25 cellular contexts compared by ENCODE assay signal in genomic region chr16:27761816-27762215, GRCh38.
A peak's percentile ranks its signal among the peaks of the same experiment; 100 is the strongest.
DNase-seq lines count a peak whose midpoint lies in the region; ATAC-seq and TF ChIP-seq lines count a peak whose summit lies in the region.
"Had no signal": no experiment of that assay in that cellular context is flagged by ENCODE, and none has a peak within 500 bp of the region (broad histone marks: within the 10 kb centered on the region; RNA-seq: fewer than 3 reads in every experiment).

No MANE protein-coding gene starts in this region.

- TF ChIP-seq CTCF in astrocyte of the spinal cord (IDR thresholded peaks at IDR 0.05; ENCODE audit: low read depth, low read length), result no peak
- TF ChIP-seq CTCF in mucosa of descending colon (IDR thresholded peaks at IDR 0.05), result no peak

- H3K27ac ChIP-seq in BLaER1, result peak overlapping the region; percentile 54
- H3K27ac ChIP-seq: epithelial cell of prostate, prostate gland, stomach, transverse colon had no signal

- no peak; the same call in 1 of the 2 replicates for TF ChIP-seq RAD21 in Ishikawa (IDR thresholded peaks at IDR 0.05; ENCODE audit: low read depth)

- H3K9me3 ChIP-seq in BLaER1 (peaks cover 14% of the 10 kb centered on the region), mucosa of descending colon (peaks cover 2% of the 10 kb centered on the region)
- H3K9me3 ChIP-seq: prostate gland had no signal

- H3K27me3 ChIP-seq in BLaER1, result no peaks in the 10 kb centered on the region
- H3K27me3 ChIP-seq: stomach, transverse colon had no signal

- no peaks in the 10 kb centered on the region for H4K20me1 ChIP-seq in BLaER1

- ATAC-seq in mucosa of descending colon (no peak), HG02798 (IDR thresholded peaks at IDR 0.05; ENCODE audit: poor library complexity, unreplicated experiment) (no peak), HG03378 (IDR thresholded peaks at IDR 0.05; ENCODE audit: unreplicated experiment) (no peak)

- in situ Hi-C loops in astrocyte of the spinal cord (cut with HindIII; ENCODE audit: low sequenced_read_pairs), result no loop called here

- peak; percentile 43 for DNase-seq in astrocyte of the spinal cord (ENCODE audit: low read depth, low spot score)
- peak in 2 of 3 donors; percentile 2 to 16 for DNase-seq in mucosa of descending colon
- no peak for DNase-seq in NCI-H2107 (lab: John Stamatoyannopoulos, UW)
- DNase-seq in NCI-H69 (lab: John Stamatoyannopoulos, UW), result no peak
- DNase-seq: activated CD4-positive, alpha-beta T cell treated with anti-CD3 and anti-CD28 coated beads, Interleukin-2, amount 50 U/mL, for 48 hours; activated CD4-positive, CD25-positive, alpha-beta regulatory T cell; activated CD8-positive, alpha-beta memory T cell treated with anti-CD3 and anti-CD28 coated beads, Interleukin-2, amount 50 U/mL, for 4 hours; activated naive CD8-positive, alpha-beta T cell treated with anti-CD3 and anti-CD28 coated beads, Interleukin-2, amount 10 ng/mL, durations not matched to agents 7 days and 5 days; DMS79; Karpas-422; NCI-H1105; NCI-H2029; NCI-H82; OCI-M1; Right ventricle myocardium superior; stimulated activated CD8-positive, alpha-beta memory T cell treated with anti-CD3 and anti-CD28 coated beads, Interleukin-4, amount 100 ng/mL, for 48 hours; stomach; T-helper 9 cell; transverse colon had no signal

- H3K4me3 ChIP-seq in BLaER1 (no peak overlapping the region; the same call in 1 of the 2 replicates), astrocyte of the spinal cord (ENCODE audit: low read depth, low read length) (no peak overlapping the region), mucosa of descending colon (no peak overlapping the region)
- H3K4me3 ChIP-seq: prostate gland, stomach, transverse colon had no signal

- TF ChIP-seq EP300 in Ishikawa (IDR thresholded peaks at IDR 0.05; ENCODE audit: borderline replicate concordance), result peak; percentile 79

- peaks cover 53% of the 10 kb centered on the region for H3K4me1 ChIP-seq in BLaER1
- H3K4me1 ChIP-seq in mucosa of descending colon (ENCODE audit: low read depth), result no peaks in the 10 kb centered on the region
- H3K4me1 ChIP-seq: prostate gland, stomach, transverse colon had no signal

- intact Hi-C loops in mucosa of descending colon (cut with DNase I, micrococcal nuclease), result no loop called here

- H3K4me2 ChIP-seq in BLaER1, result peak overlapping the region; percentile 82

- H3K9ac ChIP-seq in BLaER1, result no peak overlapping the region

- H3K36me3 ChIP-seq in BLaER1 (peaks cover 24% of the 10 kb centered on the region), mucosa of descending colon (ENCODE audit: low read depth) (no peaks in the 10 kb centered on the region)
- H3K36me3 ChIP-seq: prostate gland had no signal

TF ChIP-seq in Ishikawa, 13 proteins besides CTCF, POLR2A, EP300 and RAD21:
- no peak for TF ChIP-seq EGR1 (IDR thresholded peaks at IDR 0.05)
- TF ChIP-seq NFIC (IDR thresholded peaks at IDR 0.05), result peak; percentile 39; the same call in 1 of the 2 replicates
- peak; percentile 54 for TF ChIP-seq MAX (IDR thresholded peaks at IDR 0.05)
- TF ChIP-seq TCF12 (IDR thresholded peaks at IDR 0.05; ENCODE audit: low read depth), result peak; percentile 68
- no peak for TF ChIP-seq REST (IDR thresholded peaks at IDR 0.05; ENCODE audit: low read depth)
- TF ChIP-seq YY1 (IDR thresholded peaks at IDR 0.05; ENCODE audit: low read depth), result no peak
- TF ChIP-seq USF1 (IDR thresholded peaks at IDR 0.05), result no peak
- TF ChIP-seq CEBPB (IDR thresholded peaks at IDR 0.05), result no peak
- TF ChIP-seq CREB1 (IDR thresholded peaks at IDR 0.05; ENCODE audit: low read depth), result no peak
- peak; percentile 38; the same call in 1 of the 2 replicates for TF ChIP-seq FOXM1 (IDR thresholded peaks at IDR 0.05; ENCODE audit: borderline replicate concordance, low read depth)
- no peak; the same call in 1 of the 2 replicates for TF ChIP-seq ZBTB7A (IDR thresholded peaks at IDR 0.05; ENCODE audit: low read depth)
- peak; percentile 28; the same call in 1 of the 2 replicates for TF ChIP-seq TEAD4 (IDR thresholded peaks at IDR 0.05)
- no peak for TF ChIP-seq TAF1 (IDR thresholded peaks at IDR 0.05; ENCODE audit: low read depth)

Comparison
In these comparisons a context has a peak if more than half of its experiments do, and no peak if none do; other contexts are left out.
1. DNase-seq: peak in astrocyte of the spinal cord (single experiment) and mucosa of descending colon (2 of 3); none in NCI-H2107 (single experiment) and NCI-H69 (single experiment).